Comparison of ENCODE assay signal across 1 cellular context in genomic region chr20:3734111-3734843, GRCh38.
TF ChIP-seq lines count a peak whose summit lies in the region.

No MANE protein-coding gene starts in this region.

TF ChIP-seq in HEK293T, 16 proteins besides CTCF, POLR2A, EP300 and RAD21 (continued from another document):
- TF ChIP-seq BHLHE40 (IDR thresholded peaks at IDR 0.05; ENCODE audit: borderline replicate concordance) (no peak), FOXM1 (IDR thresholded peaks at IDR 0.05; ENCODE audit: borderline replicate concordance) (no peak), HDGF (IDR thresholded peaks at IDR 0.05; ENCODE audit: borderline replicate concordance) (no peak), ARNT (IDR thresholded peaks at IDR 0.05) (no peak), ELF4 (IDR thresholded peaks at IDR 0.05) (no peak), FOXK2 (IDR thresholded peaks at IDR 0.05) (no peak), SUZ12 (IDR thresholded peaks at IDR 0.05) (no peak), CTBP1 (IDR thresholded peaks at IDR 0.05; ENCODE audit: borderline replicate concordance) (no peak), TARDBP (IDR thresholded peaks at IDR 0.05) (no peak), PKNOX1 (IDR thresholded peaks at IDR 0.05) (no peak)
